In the genomic region with DNA sequence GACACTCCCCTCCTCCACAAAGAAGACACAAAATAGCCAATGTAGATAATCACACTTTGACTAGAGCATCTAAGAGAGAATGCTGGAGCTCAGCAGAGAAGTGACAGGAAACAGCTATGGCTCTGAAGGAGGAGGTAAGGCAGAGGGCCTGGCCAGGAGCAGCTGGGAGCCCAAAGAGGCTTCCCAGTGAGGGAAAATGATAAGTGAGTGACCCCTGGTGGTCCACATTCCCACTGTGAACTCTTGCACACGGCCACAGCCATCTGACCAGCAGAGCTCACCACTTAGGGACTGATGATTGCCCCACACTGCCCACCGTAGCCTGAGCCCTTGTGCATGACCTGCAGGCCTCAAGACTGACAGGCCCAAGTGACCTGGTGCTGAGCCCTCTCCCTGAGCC, we compare ENCODE assay signal across 1 cellular context.
TF ChIP-seq lines count a peak whose summit lies in the region.

No MANE protein-coding gene starts in this region.

TF ChIP-seq in HCT116, 20 proteins besides CTCF, POLR2A, EP300 and RAD21 (continued from another document):
- TF ChIP-seq SIN3A (IDR thresholded peaks at IDR 0.05; ENCODE audit: low read depth) (no peak), TCF7L2 (IDR thresholded peaks at IDR 0.05; ENCODE audit: borderline replicate concordance, extremely low read depth, insufficient read depth, insufficient read length) (no peak), SRF (IDR thresholded peaks at IDR 0.05; ENCODE audit: low read depth) (no peak)
